8 cellular contexts compared by ENCODE assay signal in the genomic region with DNA sequence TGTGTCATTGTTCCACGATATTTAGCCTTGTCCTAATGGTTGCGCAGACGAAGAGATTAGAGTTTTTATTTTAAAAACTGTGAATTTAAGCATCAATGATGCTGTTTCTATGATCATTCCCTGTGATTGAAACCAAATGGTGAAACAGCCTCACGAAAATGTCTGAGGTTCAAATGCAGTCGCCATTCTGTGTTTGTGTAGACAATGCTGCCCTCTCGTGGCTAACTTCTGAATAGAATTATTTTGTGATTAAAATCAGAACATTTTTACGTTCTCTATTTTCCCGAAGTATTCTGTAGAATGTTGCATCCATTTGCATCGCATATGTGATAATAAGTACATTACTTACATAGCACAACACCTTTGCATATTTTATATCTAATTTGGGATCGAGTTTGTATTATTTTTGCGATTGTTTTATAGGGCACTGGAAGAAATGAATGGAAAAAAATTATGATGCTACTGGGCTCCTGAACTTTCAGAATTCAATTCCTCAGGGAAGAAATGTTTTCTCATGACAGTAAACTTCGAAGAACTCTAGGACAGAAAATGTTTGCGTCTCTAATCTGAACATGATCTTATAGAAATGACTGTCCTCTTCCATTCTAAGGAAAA. TPM values are rescaled to one million over a fixed set of nuclear protein-coding genes. Genes with fewer than 3 reads are reported as not detected.
DNase-seq lines count a peak whose midpoint lies in the region; ATAC-seq and TF ChIP-seq lines count a peak whose summit lies in the region.

No MANE protein-coding gene starts in this region.

- WGBS in prostate gland: 14% methylated on average over 13 of the region's 13 CpGs

- no peak overlapping the region for H3K27ac ChIP-seq in prostate gland

- intact Hi-C loops in prostate gland (cut with DNase I): loop anchor here (1.0 to 5.0 kb wide), 4 partner anchors 313 to 783 kb away; no protein-coding TSS in a partner anchor

- no peaks in the 10 kb centered on the region for H3K27me3 ChIP-seq in prostate gland (replicated peaks; ENCODE audit: insufficient read depth)

- DNase-seq in AG20443 (ENCODE audit: low spot score): peak; percentile 58
- DNase-seq in NCI-H446 treated with DMSO at 0.1 percent for 48 hours (lab: John Stamatoyannopoulos, UW): peak; percentile 38
- peak; percentile 3 for DNase-seq in activated T-helper 9 cell treated with anti-CD3 and anti-CD28 coated beads, Interleukin-2, amount 50 U/mL, for 16 hours (ENCODE audit: low read depth)
- peak; percentile 56 for DNase-seq in glomerular endothelial cell (ENCODE audit: extremely low read depth, low read depth, low spot score)
- DNase-seq in prostate gland (ENCODE audit: low spot score): peak; percentile 34

- no peak for TF ChIP-seq POLR2A in prostate gland (IDR thresholded peaks at IDR 0.05)

- H3K9me3 ChIP-seq in prostate gland: no peaks in the 10 kb centered on the region

- no peak for ATAC-seq in HG02642 (IDR thresholded peaks at IDR 0.05; ENCODE audit: poor library complexity, unreplicated experiment)
- no peak for ATAC-seq in GM18519 (IDR thresholded peaks at IDR 0.05; ENCODE audit: low FRiP score, unreplicated experiment)

- H3K4me1 ChIP-seq in prostate gland (replicated peaks): no peaks in the 10 kb centered on the region

- TF ChIP-seq CTCF in GM12873 (IDR thresholded peaks at IDR 0.05; ENCODE audit: insufficient read depth, low read depth, low read length, missing control alignments) (peak; percentile 58), prostate gland (IDR thresholded peaks at IDR 0.05) (peak; percentile 81 to 88 (median 83))

- H3K36me3 ChIP-seq in prostate gland: no peaks in the 10 kb centered on the region

- no peak overlapping the region for H3K4me3 ChIP-seq in prostate gland

RNA-seq across cellular contexts. Expression of gene CREB1, which starts 54.8 kb away (rescaled TPM):
- total RNA-seq in glomerular endothelial cell (28.1 and 47.6 TPM in 2 replicates), prostate gland (10 to 100 TPM; 44.0 to 47.1 TPM)

Comparison
In these comparisons a context has a peak if more than half of its experiments do, and no peak if none do; other contexts are left out.
1. DNase-seq: peak in every context shown above with its lines; median percentile 58 in AG20443; 56 in glomerular endothelial cell; 38 in NCI-H446 treated with DMSO at 0.1 percent for 48 hours; 34 in prostate gland; 3 in activated T-helper 9 cell treated with anti-CD3 and anti-CD28 coated beads, Interleukin-2, amount 50 U/mL, for 16 hours.